Comparison of ENCODE assay signal across 9 cellular contexts in the genomic region with DNA sequence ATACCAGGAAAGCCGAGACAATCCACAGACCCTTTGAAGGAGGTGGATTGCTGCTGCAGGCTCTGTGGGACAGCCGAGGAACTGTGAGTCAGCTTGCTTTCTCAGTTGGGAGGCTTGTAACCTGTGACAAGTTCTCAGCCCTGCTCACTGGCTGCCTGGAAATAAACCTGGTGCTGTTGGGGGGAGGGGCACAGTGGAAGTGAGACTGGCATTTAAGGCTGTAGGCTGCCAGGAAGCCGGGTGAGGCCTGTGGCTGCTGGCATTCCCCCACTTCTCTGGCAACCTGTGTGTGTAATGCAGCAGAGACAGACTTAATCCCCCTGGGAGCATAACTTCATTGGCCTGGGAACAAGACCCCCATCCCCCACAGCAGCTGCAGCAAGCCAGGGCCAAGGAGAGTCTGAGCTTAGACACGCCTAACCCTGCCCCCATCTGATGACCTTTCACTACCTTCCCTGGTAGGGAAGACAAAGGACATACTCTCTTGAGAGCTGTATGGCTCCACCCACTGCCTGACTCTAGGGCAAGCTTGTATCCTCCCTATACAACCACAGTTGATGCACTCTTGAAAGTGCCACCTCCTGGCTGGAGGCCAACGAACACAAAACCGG.
DNase-seq lines count a peak whose midpoint lies in the region; ATAC-seq lines count a peak whose summit lies in the region.
"Had no signal": no experiment of that assay in that cellular context is flagged by ENCODE, and none has a peak within 500 bp of the region (broad histone marks: within the 10 kb centered on the region; RNA-seq: fewer than 3 reads in every experiment).

No MANE protein-coding gene starts in this region.

- H3K9me3 Mint-ChIP-seq in effector memory CD8-positive, alpha-beta T cell = peaks cover 2 to 12% of the 10 kb centered on the region in 2 donors

- DNase-seq in RPMI8226 (peak; percentile 37), COLO829 (ENCODE audit: low spot score) (no peak), SIG-M5 (lab: John Stamatoyannopoulos, UW) (no peak), OCI-M1 (lab: John Stamatoyannopoulos, UW) (no peak)
- no peak for DNase-seq in effector memory CD8-positive, alpha-beta T cell
- DNase-seq: activated naive CD4-positive, alpha-beta T cell treated with anti-CD3 and anti-CD28 coated beads, Interleukin-2, amount 10 ng/mL, durations not matched to agents 7 days and 5 days had no signal

- peaks cover 4% of the 10 kb centered on the region for H3K9me3 ChIP-seq in mesodermal cell (ENCODE audit: control insufficient read depth, low read length)

- H3K27ac Mint-ChIP-seq in effector memory CD8-positive, alpha-beta T cell = no peak overlapping the region
- H3K27ac Mint-ChIP-seq: activated naive CD4-positive, alpha-beta T cell treated with anti-CD3 and anti-CD28 coated beads, Interleukin-2, amount 10 ng/mL, durations not matched to agents 7 days and 5 days had no signal

- H3K36me3 ChIP-seq in mesodermal cell (ENCODE audit: control insufficient read depth, insufficient read depth, low read length) = no peaks in the 10 kb centered on the region

- no peaks in the 10 kb centered on the region for H3K4me1 Mint-ChIP-seq in effector memory CD8-positive, alpha-beta T cell (ENCODE audit: low read depth in 2 of 2)
- H3K4me1 Mint-ChIP-seq: activated naive CD4-positive, alpha-beta T cell treated with anti-CD3 and anti-CD28 coated beads, Interleukin-2, amount 10 ng/mL, durations not matched to agents 7 days and 5 days had no signal

- H3K4me1 ChIP-seq in mesodermal cell (ENCODE audit: control insufficient read depth, insufficient read depth, low read length, poor library complexity, severe bottlenecking) = no peaks in the 10 kb centered on the region

- H3K36me3 Mint-ChIP-seq in effector memory CD8-positive, alpha-beta T cell (ENCODE audit: insufficient read depth) = no peaks in the 10 kb centered on the region

- H3K4me3 Mint-ChIP-seq in effector memory CD8-positive, alpha-beta T cell = no peak overlapping the region
- H3K4me3 Mint-ChIP-seq: activated naive CD4-positive, alpha-beta T cell treated with anti-CD3 and anti-CD28 coated beads, Interleukin-2, amount 10 ng/mL, durations not matched to agents 7 days and 5 days had no signal

- peak; percentile 57 for ATAC-seq in GM19023 (IDR thresholded peaks at IDR 0.05; ENCODE audit: unreplicated experiment)
- ATAC-seq in HG02970 (IDR thresholded peaks at IDR 0.05; ENCODE audit: low FRiP score, unreplicated experiment) = peak; percentile 64
- ATAC-seq in effector memory CD8-positive, alpha-beta T cell (replicated peaks) = no peak

- no peak overlapping the region for H3K4me3 ChIP-seq in mesodermal cell (ENCODE audit: extremely low read depth, insufficient read depth, low read length, poor library complexity, severe bottlenecking)

- WGBS in mesodermal cell (ENCODE audit: insufficient coverage in 2 of 2), 2 experiments = 48 to 95% methylated on average over 3 of the region's 6 CpGs

- peaks cover 15 to 44% of the 10 kb centered on the region in 2 donors for H3K27me3 Mint-ChIP-seq in effector memory CD8-positive, alpha-beta T cell
- H3K27me3 Mint-ChIP-seq: activated naive CD4-positive, alpha-beta T cell treated with anti-CD3 and anti-CD28 coated beads, Interleukin-2, amount 10 ng/mL, durations not matched to agents 7 days and 5 days had no signal

- peak overlapping the region; percentile 2 for H3K27ac ChIP-seq in mesodermal cell (ENCODE audit: low read depth, low read length, severe bottlenecking)
